In genomic region chr3:12661926-12662592, GRCh38 we compare ENCODE assay signal across 7 cellular contexts. TPM values are rescaled to one million over a fixed set of nuclear protein-coding genes. Genes with fewer than 3 reads are reported as not detected.
DNase-seq lines count a peak whose midpoint lies in the region; ATAC-seq and TF ChIP-seq lines count a peak whose summit lies in the region.

No MANE protein-coding gene starts in this region.

- H3K4me3 ChIP-seq in HL-60 (replicated peaks; ENCODE audit: insufficient read depth, low read length) (peak overlapping the region; percentile 88), iPS-20b (ENCODE audit: low read length) (peak overlapping the region; percentile 78)

- H3K27ac ChIP-seq in HL-60 (replicated peaks) (no peak overlapping the region; the same call in 1 of the 2 replicates), iPS-20b (ENCODE audit: low read length) (no peak overlapping the region)

- no peaks in the 10 kb centered on the region for H3K9me3 Mint-ChIP-seq in activated T-helper 17 cell treated with anti-CD3 and anti-CD28 coated beads, Interleukin-2, amount 50 U/mL, for 72 hours
- peaks cover 0 to 1% of the 10 kb centered on the region in 2 donors for H3K9me3 Mint-ChIP-seq in stimulated activated naive B cell treated with anti-CD40 and anti-IgM and Interleukin-4, amounts not matched to agents 10 μg/mL and 1 μg/mL and 100 μg/mL, for 72 hours

- peak overlapping the region; percentile 96 for H3K27ac Mint-ChIP-seq in activated T-helper 17 cell treated with anti-CD3 and anti-CD28 coated beads, Interleukin-2, amount 50 U/mL, for 72 hours
- H3K27ac Mint-ChIP-seq in stimulated activated naive B cell treated with anti-CD40 and anti-IgM and Interleukin-4, amounts not matched to agents 10 μg/mL and 1 μg/mL and 100 μg/mL, for 72 hours = peak overlapping the region; percentile 100

- H3K36me3 ChIP-seq in iPS-20b (ENCODE audit: insufficient read depth, low read depth, low read length) = no peaks in the 10 kb centered on the region

- TF ChIP-seq CTCF in HL-60 (IDR thresholded peaks at IDR 0.05; ENCODE audit: insufficient read depth, low read length) = no peak

- no peaks in the 10 kb centered on the region; the same call in 1 of the 2 replicates for H3K4me1 ChIP-seq in iPS-20b (ENCODE audit: insufficient read depth, low read length)

- H3K9me3 ChIP-seq in iPS-20b (ENCODE audit: insufficient read depth, low read depth, low read length) = no peaks in the 10 kb centered on the region

- DNase-seq in HL-60 (ENCODE audit: low read depth in 1 of 2, low spot score in 1 of 2) = no peak
- DNase-seq in stimulated activated naive B cell treated with anti-CD40 and anti-IgM and Interleukin-4, amounts not matched to agents 10 μg/mL and 1 μg/mL and 100 μg/mL, for 72 hours = no peak
- no peak for DNase-seq in SIG-M5 (lab: John Stamatoyannopoulos, UW)
- no peak for DNase-seq in hypothalamus (lab: John Stamatoyannopoulos, UW)

- no peaks in the 10 kb centered on the region for H3K27me3 Mint-ChIP-seq in activated T-helper 17 cell treated with anti-CD3 and anti-CD28 coated beads, Interleukin-2, amount 50 U/mL, for 72 hours
- H3K27me3 Mint-ChIP-seq in stimulated activated naive B cell treated with anti-CD40 and anti-IgM and Interleukin-4, amounts not matched to agents 10 μg/mL and 1 μg/mL and 100 μg/mL, for 72 hours = no peaks in the 10 kb centered on the region

- peak overlapping the region; percentile 97 for H3K9ac ChIP-seq in iPS-20b (ENCODE audit: low read depth, low read length)

- H3K4me1 Mint-ChIP-seq in activated T-helper 17 cell treated with anti-CD3 and anti-CD28 coated beads, Interleukin-2, amount 50 U/mL, for 72 hours = peaks cover 30% of the 10 kb centered on the region
- peaks cover 26 to 51% of the 10 kb centered on the region in 2 donors for H3K4me1 Mint-ChIP-seq in stimulated activated naive B cell treated with anti-CD40 and anti-IgM and Interleukin-4, amounts not matched to agents 10 μg/mL and 1 μg/mL and 100 μg/mL, for 72 hours

- peak overlapping the region; percentile 94 for H3K4me3 Mint-ChIP-seq in activated T-helper 17 cell treated with anti-CD3 and anti-CD28 coated beads, Interleukin-2, amount 50 U/mL, for 72 hours
- peak overlapping the region; percentile 85 to 88 for H3K4me3 Mint-ChIP-seq in stimulated activated naive B cell treated with anti-CD40 and anti-IgM and Interleukin-4, amounts not matched to agents 10 μg/mL and 1 μg/mL and 100 μg/mL, for 72 hours

- H3K27me3 ChIP-seq in HL-60 (ENCODE audit: insufficient read depth, poor library complexity, severe bottlenecking) (no peaks in the 10 kb centered on the region), iPS-20b (ENCODE audit: insufficient read depth, low read length) (no peaks in the 10 kb centered on the region)

- H3K36me3 Mint-ChIP-seq in activated T-helper 17 cell treated with anti-CD3 and anti-CD28 coated beads, Interleukin-2, amount 50 U/mL, for 72 hours (ENCODE audit: low read depth) = peaks cover 29% of the 10 kb centered on the region
- H3K36me3 Mint-ChIP-seq in stimulated activated naive B cell treated with anti-CD40 and anti-IgM and Interleukin-4, amounts not matched to agents 10 μg/mL and 1 μg/mL and 100 μg/mL, for 72 hours = peaks cover 4 to 11% of the 10 kb centered on the region in 2 donors

- no peak for ATAC-seq in activated T-helper 17 cell treated with anti-CD3 and anti-CD28 coated beads, Interleukin-2, amount 50 U/mL, for 72 hours (replicated peaks)
- no peak for ATAC-seq in stimulated activated naive B cell treated with anti-CD40 and anti-IgM and Interleukin-4, amounts not matched to agents 10 μg/mL and 1 μg/mL and 100 μg/mL, for 72 hours (replicated peaks)
- no peak for ATAC-seq in HG02571 (IDR thresholded peaks at IDR 0.05; ENCODE audit: unreplicated experiment)

RNA-seq across cellular contexts. Expression of gene RAF1, which starts 1.9 kb away (rescaled TPM):
- total RNA-seq in activated T-helper 17 cell treated with anti-CD3 and anti-CD28 coated beads, Interleukin-2, amount 50 U/mL, for 72 hours = 10 to 100 TPM; 91.5 to 97.3 TPM
